Comparison of ENCODE assay signal across 9 cellular contexts in the genomic region with DNA sequence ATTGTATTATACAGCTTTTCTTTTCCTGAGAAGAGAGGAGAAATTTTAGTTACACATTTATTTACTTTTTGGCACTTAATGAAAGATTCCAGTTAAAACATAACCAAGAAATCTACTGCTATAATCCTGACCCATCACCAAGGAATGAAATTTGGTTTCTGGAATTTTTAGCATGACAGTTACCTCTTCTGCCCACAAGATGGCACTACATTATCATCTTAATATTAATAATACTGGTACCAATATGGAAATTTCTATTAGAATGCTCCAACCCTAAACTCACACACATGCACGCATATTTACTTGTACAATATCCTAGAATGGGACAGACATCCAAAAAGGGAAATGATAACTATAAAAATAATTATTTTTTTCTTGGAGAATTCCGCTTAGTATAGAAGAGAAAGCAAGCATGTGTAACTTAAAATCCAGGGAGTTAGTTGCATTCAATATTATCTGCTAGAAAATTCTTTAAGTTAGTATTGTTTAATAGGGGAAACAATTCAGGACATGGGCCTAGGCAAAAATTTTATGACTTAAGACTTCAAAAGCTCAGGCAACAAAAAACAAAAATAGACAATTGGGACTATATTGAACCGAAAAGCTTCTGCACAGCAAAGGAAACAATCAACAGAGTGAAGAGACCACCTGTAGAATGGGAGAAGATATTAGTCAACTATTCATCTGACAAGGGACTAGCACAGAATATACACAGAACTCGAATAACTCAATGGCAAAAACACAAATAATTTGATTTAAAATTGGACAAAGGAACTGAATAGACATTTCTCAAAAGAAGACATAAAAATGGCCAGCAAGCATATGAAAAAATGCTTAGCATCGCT. TPM values are rescaled to one million over a fixed set of nuclear protein-coding genes. Genes with fewer than 3 reads are reported as not detected.
DNase-seq lines count a peak whose midpoint lies in the region; ATAC-seq and TF ChIP-seq lines count a peak whose summit lies in the region.
"Had no signal": no experiment of that assay in that cellular context is flagged by ENCODE, and none has a peak within 500 bp of the region (broad histone marks: within the 10 kb centered on the region; RNA-seq: fewer than 3 reads in every experiment).

No MANE protein-coding gene starts in this region.

- no peak overlapping the region for H3K9ac ChIP-seq in Karpas-422 (ENCODE audit: low read length)

- H3K36me3 ChIP-seq in DOHH2 (ENCODE audit: control insufficient read depth, low read length) (no peaks in the 10 kb centered on the region), Karpas-422 (ENCODE audit: insufficient read depth, low read length) (no peaks in the 10 kb centered on the region), breast epithelium (no peaks in the 10 kb centered on the region)

- H3K9me3 Mint-ChIP-seq in neural crest cell, result no peaks in the 10 kb centered on the region
- H3K9me3 Mint-ChIP-seq in activated CD4-positive, alpha-beta memory T cell treated with anti-CD3 and anti-CD28 coated beads, Interleukin-2, amount 10 ng/mL, durations not matched to agents 7 days and 5 days, result no peaks in the 10 kb centered on the region

- no peak for TF ChIP-seq POLR2A in breast epithelium (IDR thresholded peaks at IDR 0.05)

- peak; percentile 59 for DNase-seq in Karpas-422
- no peak for DNase-seq in breast epithelium (ENCODE audit: low spot score in 2 of 2)
- no peak for DNase-seq in neural crest cell (ENCODE audit: low read depth, low spot score)
- DNase-seq in activated CD4-positive, alpha-beta memory T cell treated with anti-CD3 and anti-CD28 coated beads, Interleukin-2, amount 10 ng/mL, durations not matched to agents 7 days and 5 days, result no peak
- DNase-seq in activated CD8-positive, alpha-beta memory T cell treated with anti-CD3 and anti-CD28 coated beads, Interleukin-2, amount 50 U/mL, for 48 hours, result no peak
- no peak for DNase-seq in H4 (ENCODE audit: low spot score)
- DNase-seq: NCI-H526 treated with DMSO at 0.1 percent for 48 hours had no signal

- H3K79me2 ChIP-seq in DOHH2 (ENCODE audit: control insufficient read depth, low read length) (no peaks in the 10 kb centered on the region), Karpas-422 (ENCODE audit: low read length) (no peaks in the 10 kb centered on the region)

- H2AFZ ChIP-seq in Karpas-422 (ENCODE audit: low read length), result no peak overlapping the region

- H3K36me3 Mint-ChIP-seq in neural crest cell (ENCODE audit: low read depth), result no peaks in the 10 kb centered on the region
- H3K36me3 Mint-ChIP-seq in activated CD4-positive, alpha-beta memory T cell treated with anti-CD3 and anti-CD28 coated beads, Interleukin-2, amount 10 ng/mL, durations not matched to agents 7 days and 5 days (ENCODE audit: low read depth), result no peaks in the 10 kb centered on the region

- H3K9me2 ChIP-seq in DOHH2 (replicated peaks; ENCODE audit: control insufficient read depth, low read length), result no peaks in the 10 kb centered on the region
- H3K9me2 ChIP-seq in Karpas-422 (replicated peaks; ENCODE audit: insufficient read depth, low read length), result no peaks in the 10 kb centered on the region

- no peak overlapping the region for H3K4me3 Mint-ChIP-seq in neural crest cell
- H3K4me3 Mint-ChIP-seq in activated CD4-positive, alpha-beta memory T cell treated with anti-CD3 and anti-CD28 coated beads, Interleukin-2, amount 10 ng/mL, durations not matched to agents 7 days and 5 days, result no peak overlapping the region

- no peak for ATAC-seq in HG03521 (IDR thresholded peaks at IDR 0.05; ENCODE audit: unreplicated experiment)

- H3K27ac Mint-ChIP-seq in neural crest cell (ENCODE audit: unreplicated experiment), result no peak overlapping the region
- no peak overlapping the region for H3K27ac Mint-ChIP-seq in activated CD4-positive, alpha-beta memory T cell treated with anti-CD3 and anti-CD28 coated beads, Interleukin-2, amount 10 ng/mL, durations not matched to agents 7 days and 5 days

- H3K4me1 Mint-ChIP-seq in neural crest cell, result no peaks in the 10 kb centered on the region
- peaks cover 17% of the 10 kb centered on the region for H3K4me1 Mint-ChIP-seq in activated CD4-positive, alpha-beta memory T cell treated with anti-CD3 and anti-CD28 coated beads, Interleukin-2, amount 10 ng/mL, durations not matched to agents 7 days and 5 days

- POLR2A ChIA-PET in activated CD4-positive, alpha-beta memory T cell treated with anti-CD3 and anti-CD28 coated beads, Interleukin-2, amount 10 ng/mL, durations not matched to agents 7 days and 5 days (lab: Charles Lee), result no interaction called here

- peaks cover 9% of the 10 kb centered on the region for H3K27me3 Mint-ChIP-seq in neural crest cell (ENCODE audit: low read depth)
- no peaks in the 10 kb centered on the region for H3K27me3 Mint-ChIP-seq in activated CD4-positive, alpha-beta memory T cell treated with anti-CD3 and anti-CD28 coated beads, Interleukin-2, amount 10 ng/mL, durations not matched to agents 7 days and 5 days

- H3K27ac ChIP-seq in DOHH2 (ENCODE audit: low read depth, low read length) (no peak overlapping the region), Karpas-422 (ENCODE audit: low read length) (no peak overlapping the region), breast epithelium (no peak overlapping the region)

- CTCF ChIA-PET in activated CD4-positive, alpha-beta memory T cell treated with anti-CD3 and anti-CD28 coated beads, Interleukin-2, amount 10 ng/mL, durations not matched to agents 7 days and 5 days (lab: Charles Lee), result interaction anchor here (0.7 to 2.2 kb wide), 9 partner anchors 8 to 703 kb away, joined by 3 to 9 read pairs (median 4); no protein-coding TSS in a partner anchor

- intact Hi-C loops in breast epithelium (cut with DNase I; ENCODE audit: low total_unique reads), result no loop called here

- H4K20me1 ChIP-seq in DOHH2 (ENCODE audit: control insufficient read depth, insufficient read depth, low read depth, low read length), result no peaks in the 10 kb centered on the region
- no peaks in the 10 kb centered on the region for H4K20me1 ChIP-seq in Karpas-422 (ENCODE audit: insufficient read depth, low read depth, low read length)

- H3F3A ChIP-seq in DOHH2 (ENCODE audit: control insufficient read depth, insufficient read depth), result no peaks in the 10 kb centered on the region

- TF ChIP-seq CTCF in DOHH2 (IDR thresholded peaks at IDR 0.05; ENCODE audit: low read depth, low read length, poor library complexity, severe bottlenecking) (peak; percentile 69), breast epithelium (IDR thresholded peaks at IDR 0.05) (peak in 2 of 3 donors; percentile 40 to 49), neural crest cell (conservative IDR thresholded peaks at IDR 0.05) (peak; percentile 83)

- no peak overlapping the region for H3K4me2 ChIP-seq in DOHH2 (ENCODE audit: low read length)
- no peak overlapping the region for H3K4me2 ChIP-seq in Karpas-422 (ENCODE audit: low read depth, low read length, poor library complexity, severe bottlenecking)

- H3K9me3 ChIP-seq in DOHH2 (ENCODE audit: control insufficient read depth, insufficient read depth, low read length), result no peaks in the 10 kb centered on the region
- no peaks in the 10 kb centered on the region for H3K9me3 ChIP-seq in Karpas-422 (ENCODE audit: low read length)
- no peaks in the 10 kb centered on the region for H3K9me3 ChIP-seq in breast epithelium

- H3K4me3 ChIP-seq in DOHH2 (ENCODE audit: low read length) (no peak overlapping the region), Karpas-422 (ENCODE audit: low read length) (no peak overlapping the region), breast epithelium (no peak overlapping the region)

- no peaks in the 10 kb centered on the region for H3K27me3 ChIP-seq in DOHH2 (ENCODE audit: control insufficient read depth, low read length)
- H3K27me3 ChIP-seq in Karpas-422 (ENCODE audit: low read length), result no peaks in the 10 kb centered on the region
- H3K27me3 ChIP-seq in breast epithelium, result no peaks in the 10 kb centered on the region

- H3K4me1 ChIP-seq in DOHH2 (ENCODE audit: control insufficient read depth, low read length), result no peaks in the 10 kb centered on the region
- H3K4me1 ChIP-seq in Karpas-422 (ENCODE audit: low read length), result no peaks in the 10 kb centered on the region
- no peaks in the 10 kb centered on the region for H3K4me1 ChIP-seq in breast epithelium

RNA-seq across cellular contexts. Expression of a gene that starts 37.4 kb away (rescaled TPM):
- total RNA-seq in Karpas-422 (2014; rRNA removed; shearing (Covaris generic); ENCODE audit: low replicate concordance), result 2.2 and 3.4 TPM in 2 replicates
- total RNA-seq in breast epithelium, result 1 to 10 TPM; 1.3 to 9.5 (median 3.9) TPM
- total RNA-seq in neural crest cell, result 0.51 and 0.86 TPM in 2 replicates
- total RNA-seq in activated CD4-positive, alpha-beta memory T cell treated with anti-CD3 and anti-CD28 coated beads, Interleukin-2, amount 10 ng/mL, durations not matched to agents 7 days and 5 days, result 1 to 10 TPM; 4.4 to 4.6 TPM
- total RNA-seq in H4 (2014; rRNA removed; shearing (Covaris generic)), result 2.6 and 5.1 TPM in 2 replicates
